In the genomic region with DNA sequence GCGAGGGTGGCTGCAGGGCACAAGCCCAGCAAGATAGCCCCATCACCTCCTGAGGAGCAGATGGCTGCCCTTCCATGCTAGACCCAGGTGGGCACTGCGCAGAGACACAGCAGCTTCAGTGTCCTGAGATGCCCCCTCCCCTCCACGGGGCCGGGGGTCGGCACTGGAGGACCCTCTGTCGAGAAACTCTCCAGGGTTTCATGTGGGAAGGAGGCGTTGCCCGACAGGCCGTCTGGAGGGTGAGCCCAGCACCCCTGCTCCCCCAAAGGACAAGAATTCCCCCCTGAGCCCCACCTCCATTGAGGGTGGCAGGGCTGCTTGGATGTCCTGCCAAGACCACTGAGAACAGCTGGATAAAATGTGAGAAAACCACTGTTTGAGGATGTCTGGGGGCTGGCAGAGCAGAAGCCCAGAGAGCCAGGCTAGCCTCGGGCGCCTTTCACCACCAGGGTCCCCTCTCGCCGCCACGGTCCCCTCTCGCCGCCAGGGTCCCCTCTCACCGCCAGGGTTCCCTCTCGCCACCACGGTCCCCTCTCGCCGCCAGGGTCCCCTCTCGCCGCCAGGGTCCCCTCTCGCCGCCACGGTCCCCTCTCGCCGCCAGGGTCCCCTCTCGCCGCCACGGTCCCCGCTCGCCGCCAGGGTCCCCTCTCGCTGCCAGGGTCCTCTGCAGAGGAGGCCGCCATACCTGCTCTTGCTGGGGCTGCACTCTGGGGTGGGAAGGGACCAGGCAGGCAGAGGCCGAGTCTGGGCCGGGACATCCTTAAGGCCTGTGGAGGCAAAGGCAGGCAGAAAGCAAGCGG, we compare ENCODE assay signal across 21 cellular contexts. TPM values are rescaled to one million over a fixed set of nuclear protein-coding genes. Genes with fewer than 3 reads are reported as not detected.
A peak's percentile ranks its signal among the peaks of the same experiment; 100 is the strongest.
DNase-seq lines count a peak whose midpoint lies in the region; ATAC-seq, FAIRE-seq and TF ChIP-seq lines count a peak whose summit lies in the region.
"Had no signal": no experiment of that assay in that cellular context is flagged by ENCODE, and none has a peak within 500 bp of the region (broad histone marks: within the 10 kb centered on the region; RNA-seq: fewer than 3 reads in every experiment).

No MANE protein-coding gene starts in this region.

- peak; percentile 59 for DNase-seq in natural killer cell treated with Interleukin-12 subunit alpha and Interleukin-12 subunit beta and Interleukin-15 and Interleukin-18, amount 100 ng/mL, for 72 hours (ENCODE audit: low spot score)
- no peak for DNase-seq in natural killer cell
- DNase-seq in left lobe of liver (ENCODE audit: low spot score), result peak; percentile 44
- peak in 4 of 6 donors; percentile 5 to 48 (median 28) for DNase-seq in pancreas
- peak; percentile 30 to 71 for DNase-seq in aorta
- no peak for DNase-seq in activated T-helper 2 cell treated with anti-CD3 and anti-CD28 coated beads, Interferon-gamma antibody, Interleukin-2, Interleukin-4, amounts not matched to agents 10 μg/mL and 5 μg/mL and 100 μg/mL, durations not matched to agents 14 hours and 24 hours and 36 hours (ENCODE audit: low spot score)
- no peak for DNase-seq in activated naive CD4-positive, alpha-beta T cell treated with anti-CD3 and anti-CD28 coated beads, Interleukin-2, amount 50 U/mL, for 16 hours
- DNase-seq in cortex of kidney (lab: John Stamatoyannopoulos, UW), result no peak
- DNase-seq: Caco-2, DMS153, EL, NCI-H1048, NCI-H1436 treated with DMSO at 0.1 percent for 48 hours, NCI-H2081, NCI-H510A, NCI-H82, PC-3 had no signal

- no peak overlapping the region for H3K27ac ChIP-seq in pancreas
- no peak overlapping the region for H3K27ac ChIP-seq in aorta (ENCODE audit: low read depth in 1 of 2, low read length in 2 of 2)
- H3K27ac ChIP-seq: KMS-11, RWPE1 had no signal

- intact Hi-C loops in natural killer cell (cut with micrococcal nuclease) (no loop called here), pancreas (cut with DNase I) (no loop called here), aorta (cut with DNase I) (no loop called here)
- intact Hi-C loops in activated T-helper 2 cell treated with anti-CD3 and anti-CD28 coated beads, Interferon-gamma antibody, Interleukin-2, Interleukin-4, amounts not matched to agents 10 μg/mL and 5 μg/mL and 100 μg/mL, durations not matched to agents 14 hours and 24 hours and 36 hours (cut with micrococcal nuclease), result no loop called here

- no peaks in the 10 kb centered on the region for H3K36me3 Mint-ChIP-seq in natural killer cell treated with Interleukin-12 subunit alpha and Interleukin-12 subunit beta and Interleukin-15 and Interleukin-18, amount 100 ng/mL, for 72 hours
- H3K36me3 Mint-ChIP-seq in natural killer cell, result no peaks in the 10 kb centered on the region
- H3K36me3 Mint-ChIP-seq in activated T-helper 2 cell treated with anti-CD3 and anti-CD28 coated beads, Interferon-gamma antibody, Interleukin-2, Interleukin-4, amounts not matched to agents 10 μg/mL and 5 μg/mL and 100 μg/mL, durations not matched to agents 14 hours and 24 hours and 36 hours (ENCODE audit: low read depth), result no peaks in the 10 kb centered on the region

- H3K9me3 ChIP-seq in pancreas (no peaks in the 10 kb centered on the region), aorta (ENCODE audit: control insufficient read depth, low read length) (no peaks in the 10 kb centered on the region)
- H3K9me3 ChIP-seq: Caco-2 had no signal

- H3K36me3 ChIP-seq in pancreas, result peaks cover 0 to 13% (median 0%) of the 10 kb centered on the region in 3 donors
- peaks cover 0 to 5% of the 10 kb centered on the region in 2 donors for H3K36me3 ChIP-seq in aorta (ENCODE audit: control insufficient read depth in 1 of 2, insufficient read depth in 2 of 2, low read length in 1 of 2)

- no peak for ATAC-seq in natural killer cell treated with Interleukin-12 subunit alpha and Interleukin-12 subunit beta and Interleukin-15 and Interleukin-18, amount 100 ng/mL, for 72 hours
- no peak for ATAC-seq in natural killer cell
- no peak for ATAC-seq in left lobe of liver
- ATAC-seq in pancreas, result no peak
- ATAC-seq in aorta (ENCODE audit: low FRiP score), result no peak
- ATAC-seq: PC-3 had no signal

- no peak overlapping the region for H3K27ac Mint-ChIP-seq in natural killer cell treated with Interleukin-12 subunit alpha and Interleukin-12 subunit beta and Interleukin-15 and Interleukin-18, amount 100 ng/mL, for 72 hours
- H3K27ac Mint-ChIP-seq in natural killer cell, result no peak overlapping the region
- no peak overlapping the region for H3K27ac Mint-ChIP-seq in activated T-helper 2 cell treated with anti-CD3 and anti-CD28 coated beads, Interferon-gamma antibody, Interleukin-2, Interleukin-4, amounts not matched to agents 10 μg/mL and 5 μg/mL and 100 μg/mL, durations not matched to agents 14 hours and 24 hours and 36 hours

- H3K4me3 ChIP-seq in pancreas (no peak overlapping the region), aorta (ENCODE audit: low read length in 2 of 2) (no peak overlapping the region)

- H3K9me3 Mint-ChIP-seq in natural killer cell treated with Interleukin-12 subunit alpha and Interleukin-12 subunit beta and Interleukin-15 and Interleukin-18, amount 100 ng/mL, for 72 hours, result peaks cover 2% of the 10 kb centered on the region
- H3K9me3 Mint-ChIP-seq in natural killer cell, result peaks cover 0 to 3% of the 10 kb centered on the region in 2 donors
- peaks cover 7% of the 10 kb centered on the region for H3K9me3 Mint-ChIP-seq in activated T-helper 2 cell treated with anti-CD3 and anti-CD28 coated beads, Interferon-gamma antibody, Interleukin-2, Interleukin-4, amounts not matched to agents 10 μg/mL and 5 μg/mL and 100 μg/mL, durations not matched to agents 14 hours and 24 hours and 36 hours

- H3K4me1 ChIP-seq in pancreas, result no peaks in the 10 kb centered on the region
- no peaks in the 10 kb centered on the region for H3K4me1 ChIP-seq in aorta (ENCODE audit: control insufficient read depth in 1 of 2, insufficient read depth in 2 of 2, low read length in 2 of 2)
- H3K4me1 ChIP-seq: Caco-2 had no signal

- peaks cover 8 to 10% of the 10 kb centered on the region in 2 donors for H3K4me1 Mint-ChIP-seq in natural killer cell treated with Interleukin-12 subunit alpha and Interleukin-12 subunit beta and Interleukin-15 and Interleukin-18, amount 100 ng/mL, for 72 hours (ENCODE audit: low read depth in 2 of 2)
- peaks cover 0 to 8% of the 10 kb centered on the region in 2 donors for H3K4me1 Mint-ChIP-seq in natural killer cell
- no peaks in the 10 kb centered on the region for H3K4me1 Mint-ChIP-seq in activated T-helper 2 cell treated with anti-CD3 and anti-CD28 coated beads, Interferon-gamma antibody, Interleukin-2, Interleukin-4, amounts not matched to agents 10 μg/mL and 5 μg/mL and 100 μg/mL, durations not matched to agents 14 hours and 24 hours and 36 hours (ENCODE audit: low read depth)

- TF ChIP-seq CTCF in natural killer cell (IDR thresholded peaks at IDR 0.05) (no peak), pancreas (IDR thresholded peaks at IDR 0.05) (no peak)

- no peak for FAIRE-seq in pancreas (lab: Jason Lieb, UNC)
- FAIRE-seq: GM19239, H54 had no signal

- 70 to 90% methylated on average over 38 to 39 of the region's 39 CpGs for WGBS in pancreas, 2 donors
- 94 to 96% methylated on average over 39 of the region's 39 CpGs for WGBS in aorta, 2 donors

- H3K27me3 Mint-ChIP-seq in natural killer cell treated with Interleukin-12 subunit alpha and Interleukin-12 subunit beta and Interleukin-15 and Interleukin-18, amount 100 ng/mL, for 72 hours, result no peaks in the 10 kb centered on the region
- H3K27me3 Mint-ChIP-seq in natural killer cell (ENCODE audit: low read depth in 2 of 2), result no peaks in the 10 kb centered on the region
- H3K27me3 Mint-ChIP-seq in activated T-helper 2 cell treated with anti-CD3 and anti-CD28 coated beads, Interferon-gamma antibody, Interleukin-2, Interleukin-4, amounts not matched to agents 10 μg/mL and 5 μg/mL and 100 μg/mL, durations not matched to agents 14 hours and 24 hours and 36 hours (ENCODE audit: low read depth), result no peaks in the 10 kb centered on the region

- no peak overlapping the region for H3K4me3 Mint-ChIP-seq in natural killer cell treated with Interleukin-12 subunit alpha and Interleukin-12 subunit beta and Interleukin-15 and Interleukin-18, amount 100 ng/mL, for 72 hours
- H3K4me3 Mint-ChIP-seq in natural killer cell, result no peak overlapping the region
- H3K4me3 Mint-ChIP-seq in activated T-helper 2 cell treated with anti-CD3 and anti-CD28 coated beads, Interferon-gamma antibody, Interleukin-2, Interleukin-4, amounts not matched to agents 10 μg/mL and 5 μg/mL and 100 μg/mL, durations not matched to agents 14 hours and 24 hours and 36 hours (ENCODE audit: low read depth), result no peak overlapping the region

- H3K27me3 ChIP-seq in pancreas (no peaks in the 10 kb centered on the region), aorta (ENCODE audit: control insufficient read depth in 1 of 2, insufficient read depth in 2 of 2, low read length in 1 of 2) (no peaks in the 10 kb centered on the region)

RNA-seq across cellular contexts. Expression of a gene that starts 44.2 kb away (rescaled TPM):
- total RNA-seq in natural killer cell treated with Interleukin-12 subunit alpha and Interleukin-12 subunit beta and Interleukin-15 and Interleukin-18, amount 100 ng/mL, for 72 hours, result 100 to 1,000 TPM in 1 of 2 donors, 10 to 100 TPM in 1; 23.3 to 110 TPM
- total RNA-seq in natural killer cell, result 1 to 10 TPM; 2.5 to 9.0 (median 4.9) TPM
- total RNA-seq in left lobe of liver, result 13.7 TPM
- total RNA-seq in pancreas, result 1 to 10 TPM; 4.4 to 5.9 (median 4.9) TPM
- polyA plus RNA-seq in pancreas, result 10 to 100 TPM in 1 of 2 donors, 1 to 10 TPM in 1; 9.8 to 11.2 TPM
- 1 to 10 TPM; 6.2 to 8.4 TPM for total RNA-seq in aorta
- 10 to 100 TPM in 1 of 2 donors, 1 to 10 TPM in 1; 4.5 to 32.5 TPM for polyA plus RNA-seq in aorta
- total RNA-seq in activated T-helper 2 cell treated with anti-CD3 and anti-CD28 coated beads, Interferon-gamma antibody, Interleukin-2, Interleukin-4, amounts not matched to agents 10 μg/mL and 5 μg/mL and 100 μg/mL, durations not matched to agents 14 hours and 24 hours and 36 hours, result 68.1 and 72.7 TPM in 2 replicates

Comparison
In these comparisons a context has a peak if more than half of its experiments do, and no peak if none do; other contexts are left out.
1. DNase-seq: peak in natural killer cell treated with Interleukin-12 subunit alpha and Interleukin-12 subunit beta and Interleukin-15 and Interleukin-18, amount 100 ng/mL, for 72 hours (single experiment), left lobe of liver (single experiment), pancreas (4 of 6) and aorta (2 of 2); none in natural killer cell (single experiment), activated T-helper 2 cell treated with anti-CD3 and anti-CD28 coated beads, Interferon-gamma antibody, Interleukin-2, Interleukin-4, amounts not matched to agents 10 μg/mL and 5 μg/mL and 100 μg/mL, durations not matched to agents 14 hours and 24 hours and 36 hours (single experiment), activated naive CD4-positive, alpha-beta T cell treated with anti-CD3 and anti-CD28 coated beads, Interleukin-2, amount 50 U/mL, for 16 hours (single experiment) and cortex of kidney (single experiment).